Comparison of ENCODE assay signal across 25 cellular contexts in genomic region chrX:150454508-150455219, GRCh38.
"Had no signal": no experiment of that assay in that cellular context is flagged by ENCODE, and none has a peak within 500 bp of the region (broad histone marks: within the 10 kb centered on the region; RNA-seq: fewer than 3 reads in every experiment).

No MANE protein-coding gene starts in this region.

- H3K27ac Mint-ChIP-seq: activated CD8-positive, alpha-beta T cell treated with anti-CD3 and anti-CD28 coated beads, Interleukin-2, amount 10 ng/mL, durations not matched to agents 7 days and 5 days; activated naive CD8-positive, alpha-beta T cell; activated T-cell treated with anti-CD3 and anti-CD28 coated beads, Interleukin-2, amount 50 U/mL, for 24 hours; activated T-helper 2 cell treated with anti-CD3 and anti-CD28 coated beads, Interferon-gamma antibody, Interleukin-2, Interleukin-4, amounts not matched to agents 10 μg/mL and 5 μg/mL and 100 μg/mL, durations not matched to agents 14 hours and 24 hours and 36 hours; mesothelial cell of epicardium; nephron progenitor cell; stimulated activated naive B cell treated with anti-CD40 and anti-IgM and Interleukin-4, amounts not matched to agents 10 μg/mL and 1 μg/mL and 100 μg/mL, for 72 hours had no signal

- ATAC-seq: activated CD8-positive, alpha-beta T cell treated with anti-CD3 and anti-CD28 coated beads, Interleukin-2, amount 10 ng/mL, durations not matched to agents 7 days and 5 days; esophagus mucosa; left lobe of liver; stimulated activated naive B cell treated with anti-CD40 and anti-IgM and Interleukin-4, amounts not matched to agents 10 μg/mL and 1 μg/mL and 100 μg/mL, for 72 hours had no signal

- H3K27ac ChIP-seq: adrenal gland, ascending aorta, transverse colon had no signal

- H3K4me1 ChIP-seq: adrenal gland, ascending aorta, transverse colon had no signal

- H3K9me3 Mint-ChIP-seq: activated T-cell treated with anti-CD3 and anti-CD28 coated beads, Interleukin-2, amount 50 U/mL, for 24 hours; activated T-helper 2 cell treated with anti-CD3 and anti-CD28 coated beads, Interferon-gamma antibody, Interleukin-2, Interleukin-4, amounts not matched to agents 10 μg/mL and 5 μg/mL and 100 μg/mL, durations not matched to agents 14 hours and 24 hours and 36 hours; stimulated activated naive B cell treated with anti-CD40 and anti-IgM and Interleukin-4, amounts not matched to agents 10 μg/mL and 1 μg/mL and 100 μg/mL, for 72 hours had no signal

- FAIRE-seq: urothelium cell line had no signal

- H3K9me3 ChIP-seq: adrenal gland, ascending aorta, transverse colon had no signal

- H3K4me3 ChIP-seq: adrenal gland, ascending aorta, transverse colon had no signal

- H3K27me3 Mint-ChIP-seq: activated naive CD8-positive, alpha-beta T cell; stimulated activated naive B cell treated with anti-CD40 and anti-IgM and Interleukin-4, amounts not matched to agents 10 μg/mL and 1 μg/mL and 100 μg/mL, for 72 hours had no signal

- DNase-seq: activated CD4-positive, alpha-beta T cell treated with anti-CD3 and anti-CD28 coated beads for 48 hours; activated CD4-positive, CD25-positive, alpha-beta regulatory T cell; activated CD8-positive, alpha-beta T cell treated with anti-CD3 and anti-CD28 coated beads, Interleukin-2, amount 10 ng/mL, durations not matched to agents 7 days and 5 days; activated naive CD4-positive, alpha-beta T cell; activated T-cell treated with anti-CD3 and anti-CD28 coated beads, Interleukin-2, amount 50 U/mL, for 24 hours; adrenal gland; central memory CD4-positive, alpha-beta T cell; dermis blood vessel endothelial cell; effector CD8-positive, alpha-beta T cell; foreskin melanocyte; mammary epithelial cell; nephron progenitor cell; nucleus accumbens; posterior cingulate gyrus; stimulated activated CD4-positive, alpha-beta T cell treated with anti-CD3 and anti-CD28 coated beads, Interleukin-2, amount 100 ng/mL, for 48 hours; stimulated activated CD8-positive, alpha-beta memory T cell treated with anti-CD3 and anti-CD28 coated beads, Interleukin-4, amount 100 ng/mL, for 48 hours; stimulated activated naive B cell treated with anti-CD40 and anti-IgM and Interleukin-4, amounts not matched to agents 10 μg/mL and 1 μg/mL and 100 μg/mL, for 72 hours; transverse colon had no signal

- H3K4me3 Mint-ChIP-seq: activated CD8-positive, alpha-beta T cell treated with anti-CD3 and anti-CD28 coated beads, Interleukin-2, amount 10 ng/mL, durations not matched to agents 7 days and 5 days; activated naive CD8-positive, alpha-beta T cell; activated T-cell treated with anti-CD3 and anti-CD28 coated beads, Interleukin-2, amount 50 U/mL, for 24 hours; mesothelial cell of epicardium; nephron progenitor cell; stimulated activated naive B cell treated with anti-CD40 and anti-IgM and Interleukin-4, amounts not matched to agents 10 μg/mL and 1 μg/mL and 100 μg/mL, for 72 hours had no signal

- H3K36me3 Mint-ChIP-seq: mesothelial cell of epicardium; stimulated activated naive B cell treated with anti-CD40 and anti-IgM and Interleukin-4, amounts not matched to agents 10 μg/mL and 1 μg/mL and 100 μg/mL, for 72 hours had no signal

- H3K4me1 Mint-ChIP-seq: mesothelial cell of epicardium; stimulated activated naive B cell treated with anti-CD40 and anti-IgM and Interleukin-4, amounts not matched to agents 10 μg/mL and 1 μg/mL and 100 μg/mL, for 72 hours had no signal

- H3K36me3 ChIP-seq: adrenal gland, ascending aorta, transverse colon had no signal

- H3K27me3 ChIP-seq: adrenal gland, ascending aorta, transverse colon had no signal
